Comparison of ENCODE assay signal across 10 cellular contexts in genomic region chr10:83680470-83680891, GRCh38.
DNase-seq lines count a peak whose midpoint lies in the region; ATAC-seq and TF ChIP-seq lines count a peak whose summit lies in the region.
"Had no signal": no experiment of that assay in that cellular context is flagged by ENCODE, and none has a peak within 500 bp of the region (broad histone marks: within the 10 kb centered on the region; RNA-seq: fewer than 3 reads in every experiment).

No MANE protein-coding gene starts in this region.

- no peak overlapping the region for H3K27ac ChIP-seq in CD4-positive, CD25-positive, alpha-beta regulatory T cell (ENCODE audit: insufficient read depth, low read length, poor library complexity, severe bottlenecking)
- H3K27ac ChIP-seq in OCI-LY7 (ENCODE audit: low read depth, low read length, poor library complexity, severe bottlenecking) (no peak overlapping the region), breast epithelium (no peak overlapping the region)
- H3K27ac ChIP-seq: parathyroid adenoma had no signal

- POLR2A ChIA-PET in OCI-LY7 (lab: Charles Lee) = no interaction called here

- no TSS peak for BruUV-seq in OCI-LY7 (replicated peaks; lab: Mats Ljungman, UMichigan)

- peak; percentile 53 to 62 for ATAC-seq in CD4-positive, CD25-positive, alpha-beta regulatory T cell (ENCODE audit: low read depth in 2 of 2)
- ATAC-seq in GM18909 (IDR thresholded peaks at IDR 0.05; ENCODE audit: poor library complexity, unreplicated experiment) = peak; percentile 97
- peak; percentile 97 for ATAC-seq in HG02840 (IDR thresholded peaks at IDR 0.05; ENCODE audit: low FRiP score, unreplicated experiment)
- ATAC-seq in left cardiac atrium = no peak
- ATAC-seq in esophagus mucosa = no peak

- no peak for TF ChIP-seq POLR2A in breast epithelium (IDR thresholded peaks at IDR 0.05)

- H3K27me3 ChIP-seq in CD4-positive, CD25-positive, alpha-beta regulatory T cell (ENCODE audit: control insufficient read depth, insufficient read depth, low read length) = no peaks in the 10 kb centered on the region
- no peaks in the 10 kb centered on the region for H3K27me3 ChIP-seq in breast epithelium

- no peaks in the 10 kb centered on the region for H3K27me3 Mint-ChIP-seq in CD4-positive, CD25-positive, alpha-beta regulatory T cell

- H3K36me3 ChIP-seq in CD4-positive, CD25-positive, alpha-beta regulatory T cell (ENCODE audit: control insufficient read depth, insufficient read depth, low read length) = no peaks in the 10 kb centered on the region
- H3K36me3 ChIP-seq in OCI-LY7 (ENCODE audit: insufficient read depth, low read length) (no peaks in the 10 kb centered on the region), breast epithelium (no peaks in the 10 kb centered on the region)

- peak overlapping the region; percentile 1 to 39 (median 16) for H3K4me3 Mint-ChIP-seq in CD4-positive, CD25-positive, alpha-beta regulatory T cell

- H3K79me2 ChIP-seq in OCI-LY7 (ENCODE audit: insufficient read depth, low read depth, low read length) = no peaks in the 10 kb centered on the region
- H3K79me2 ChIP-seq: parathyroid adenoma had no signal

- H4K20me1 ChIP-seq in OCI-LY7 (ENCODE audit: insufficient read depth, low read length) = no peaks in the 10 kb centered on the region

- peak overlapping the region in 2 of 3 donors; percentile 18 to 47 for H3K27ac Mint-ChIP-seq in CD4-positive, CD25-positive, alpha-beta regulatory T cell

- intact Hi-C loops in OCI-LY7 (cut with micrococcal nuclease; ENCODE audit: unreplicated experiment) = no loop called here
- intact Hi-C loops in left cardiac atrium (cut with DNase I) = no loop called here
- intact Hi-C loops in breast epithelium (cut with DNase I; ENCODE audit: low total_unique reads) = no loop called here

- H3K36me3 Mint-ChIP-seq in CD4-positive, CD25-positive, alpha-beta regulatory T cell = no peaks in the 10 kb centered on the region

- no peaks in the 10 kb centered on the region for H3K9me3 ChIP-seq in CD4-positive, CD25-positive, alpha-beta regulatory T cell (ENCODE audit: control insufficient read depth in 2 of 2, low read length in 2 of 2)
- H3K9me3 ChIP-seq in OCI-LY7 (ENCODE audit: low read length) (no peaks in the 10 kb centered on the region), breast epithelium (no peaks in the 10 kb centered on the region)

- no peak overlapping the region for H2AFZ ChIP-seq in OCI-LY7 (ENCODE audit: low read length)
- H2AFZ ChIP-seq: parathyroid adenoma had no signal

- no peaks in the 10 kb centered on the region for H3K9me2 ChIP-seq in OCI-LY7 (ENCODE audit: insufficient read depth, low read length)
- H3K9me2 ChIP-seq: SK-N-SH had no signal

- peak overlapping the region; percentile 52 for H3K4me3 ChIP-seq in CD4-positive, CD25-positive, alpha-beta regulatory T cell (ENCODE audit: low read depth, low read length)
- no peak overlapping the region for H3K4me3 ChIP-seq in OCI-LY7 (ENCODE audit: low read depth, low read length, poor library complexity, severe bottlenecking)
- H3K4me3 ChIP-seq in breast epithelium = no peak overlapping the region

- CTCF ChIA-PET in OCI-LY7 (lab: Charles Lee; ENCODE audit: unreplicated experiment) = no interaction called here

- peak in 2 of 3 donors; percentile 11 to 61 for DNase-seq in CD4-positive, CD25-positive, alpha-beta regulatory T cell
- DNase-seq in OCI-LY7 (ENCODE audit: low spot score) (peak; percentile 14), left cardiac atrium (no peak), NCI-H2081 (lab: John Stamatoyannopoulos, UW) (no peak), breast epithelium (ENCODE audit: low spot score in 2 of 2) (no peak)
- DNase-seq: SK-N-SH had no signal

- no peak overlapping the region for H3K4me2 ChIP-seq in OCI-LY7 (ENCODE audit: low read length)
- H3K4me2 ChIP-seq: SK-N-SH had no signal

- peaks cover 7% of the 10 kb centered on the region for H3K4me1 ChIP-seq in CD4-positive, CD25-positive, alpha-beta regulatory T cell (ENCODE audit: control insufficient read depth, insufficient read depth, low read length, poor library complexity, severe bottlenecking)
- H3K4me1 ChIP-seq in OCI-LY7 (ENCODE audit: insufficient read depth, low read length, poor library complexity, severe bottlenecking) (no peaks in the 10 kb centered on the region), breast epithelium (no peaks in the 10 kb centered on the region)
- H3K4me1 ChIP-seq: parathyroid adenoma had no signal

- peaks cover 0 to 1% (median 0%) of the 10 kb centered on the region in 7 donors for H3K9me3 Mint-ChIP-seq in CD4-positive, CD25-positive, alpha-beta regulatory T cell

- peaks cover 9 to 31% (median 26%) of the 10 kb centered on the region in 4 donors for H3K4me1 Mint-ChIP-seq in CD4-positive, CD25-positive, alpha-beta regulatory T cell

- TF ChIP-seq CTCF in OCI-LY7 (conservative IDR thresholded peaks at IDR 0.05; ENCODE audit: low read length) = no peak
- TF ChIP-seq CTCF in breast epithelium (IDR thresholded peaks at IDR 0.05) = no peak

Comparison
In these comparisons a context has a peak if more than half of its experiments do, and no peak if none do; other contexts are left out.
1. ATAC-seq: peak in CD4-positive, CD25-positive, alpha-beta regulatory T cell (2 of 2), GM18909 (single experiment) and HG02840 (single experiment); none in left cardiac atrium (0 of 2) and esophagus mucosa (single experiment).
2. DNase-seq: peak in CD4-positive, CD25-positive, alpha-beta regulatory T cell (2 of 3) and OCI-LY7 (single experiment); none in left cardiac atrium (single experiment), NCI-H2081 (0 of 2) and breast epithelium (0 of 2).